ENCODE assay signal across 24 cellular contexts in the genomic region with DNA sequence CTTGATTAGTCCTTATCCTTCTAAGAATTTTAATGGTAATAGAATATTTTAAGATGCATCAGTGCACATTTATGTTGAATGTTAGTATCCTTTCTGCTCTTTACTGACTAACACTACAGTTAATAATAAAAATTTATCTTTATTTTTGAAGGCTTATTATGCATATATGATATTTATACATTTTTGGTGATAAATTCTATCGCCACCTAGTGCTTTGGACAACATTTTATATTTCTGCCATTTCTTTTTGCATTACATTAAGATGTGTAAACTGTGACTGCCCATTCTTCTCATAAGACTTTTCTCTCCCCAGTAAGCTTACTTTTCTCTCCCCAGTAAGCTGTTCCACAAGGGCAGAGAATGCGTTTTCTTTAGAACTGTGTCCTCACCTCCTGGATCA.
"Had no signal": no experiment of that assay in that cellular context is flagged by ENCODE, and none has a peak within 500 bp of the region (broad histone marks: within the 10 kb centered on the region; RNA-seq: fewer than 3 reads in every experiment).

No MANE protein-coding gene starts in this region.

- H3K27me3 Mint-ChIP-seq: activated naive CD8-positive, alpha-beta T cell treated with anti-CD3 and anti-CD28 coated beads for 36 hours; activated T-cell treated with anti-CD3 and anti-CD28 coated beads, Interleukin-2, amount 50 U/mL, for 24 hours; stimulated activated naive CD8-positive, alpha-beta T cell treated with anti-CD3 and anti-CD28 coated beads, Interleukin-15, Interleukin-2, amounts not matched to agents 100 ng/mL and 50 ng/mL, for 24 hours; T-cell had no signal

- FAIRE-seq: pancreas had no signal

- H3K4me1 Mint-ChIP-seq: activated naive CD8-positive, alpha-beta T cell treated with anti-CD3 and anti-CD28 coated beads for 36 hours; natural killer cell; T-cell had no signal

- H3K9me3 Mint-ChIP-seq: activated naive CD8-positive, alpha-beta T cell treated with anti-CD3 and anti-CD28 coated beads for 36 hours; activated T-cell treated with anti-CD3 and anti-CD28 coated beads, Interleukin-2, amount 50 U/mL, for 24 hours; activated T-helper 2 cell treated with anti-CD3 and anti-CD28 coated beads, Interferon-gamma antibody, Interleukin-2, Interleukin-4, amounts not matched to agents 10 μg/mL and 5 μg/mL and 100 μg/mL, durations not matched to agents 14 hours and 24 hours and 36 hours; stimulated activated naive CD8-positive, alpha-beta T cell treated with anti-CD3 and anti-CD28 coated beads, Interleukin-15, Interleukin-2, amounts not matched to agents 100 ng/mL and 50 ng/mL, for 24 hours; T-helper 2 cell treated with Interferon-gamma antibody and Interleukin-4, amounts not matched to agents 5 μg/mL and 100 μg/mL, for 36 hours had no signal

- H3K27ac Mint-ChIP-seq: activated naive CD8-positive, alpha-beta T cell treated with anti-CD3 and anti-CD28 coated beads for 36 hours; activated T-cell treated with anti-CD3 and anti-CD28 coated beads, Interleukin-2, amount 50 U/mL, for 24 hours; activated T-helper 2 cell treated with anti-CD3 and anti-CD28 coated beads, Interferon-gamma antibody, Interleukin-2, Interleukin-4, amounts not matched to agents 10 μg/mL and 5 μg/mL and 100 μg/mL, durations not matched to agents 14 hours and 24 hours and 36 hours; natural killer cell; stimulated activated naive CD8-positive, alpha-beta T cell treated with anti-CD3 and anti-CD28 coated beads, Interleukin-15, Interleukin-2, amounts not matched to agents 100 ng/mL and 50 ng/mL, for 24 hours; T-cell; T-helper 2 cell treated with Interferon-gamma antibody and Interleukin-4, amounts not matched to agents 5 μg/mL and 100 μg/mL, for 36 hours had no signal

- H3K27ac ChIP-seq: breast epithelium, gastrocnemius medialis, left ventricle myocardium inferior, pancreas, psoas muscle, thyroid gland, upper lobe of right lung, VCaP had no signal

- H3K4me3 ChIP-seq: breast epithelium, gastrocnemius medialis, left ventricle myocardium inferior, pancreas, psoas muscle, thyroid gland, upper lobe of right lung had no signal

- H3K9me3 ChIP-seq: breast epithelium, gastrocnemius medialis, left ventricle myocardium inferior, pancreas, psoas muscle, thyroid gland, upper lobe of right lung had no signal

- H3K27me3 ChIP-seq: breast epithelium, gastrocnemius medialis, pancreas, thyroid gland, upper lobe of right lung had no signal

- H3K4me3 Mint-ChIP-seq: activated naive CD8-positive, alpha-beta T cell treated with anti-CD3 and anti-CD28 coated beads for 36 hours; activated T-cell treated with anti-CD3 and anti-CD28 coated beads, Interleukin-2, amount 50 U/mL, for 24 hours; natural killer cell; stimulated activated naive CD8-positive, alpha-beta T cell treated with anti-CD3 and anti-CD28 coated beads, Interleukin-15, Interleukin-2, amounts not matched to agents 100 ng/mL and 50 ng/mL, for 24 hours; T-cell; T-helper 2 cell treated with Interferon-gamma antibody and Interleukin-4, amounts not matched to agents 5 μg/mL and 100 μg/mL, for 36 hours had no signal

- H3K36me3 ChIP-seq: breast epithelium, gastrocnemius medialis, left ventricle myocardium inferior, pancreas, thyroid gland, upper lobe of right lung had no signal

- H3K4me1 ChIP-seq: breast epithelium, gastrocnemius medialis, left ventricle myocardium inferior, pancreas, psoas muscle, thyroid gland, upper lobe of right lung had no signal

- DNase-seq: activated CD4-positive, CD25-positive, alpha-beta regulatory T cell treated with anti-CD3 and anti-CD28 coated beads, Interleukin-2, amount 50 U/mL, for 72 hours; activated CD8-positive, alpha-beta memory T cell treated with anti-CD3 and anti-CD28 coated beads, Interleukin-2, amount 50 U/mL, for 4 hours; activated naive CD4-positive, alpha-beta T cell treated with Interleukin-2 at 50 U/mL for 16 hours; activated naive CD8-positive, alpha-beta T cell treated with anti-CD3 and anti-CD28 coated beads for 36 hours; activated T-cell treated with anti-CD3 and anti-CD28 coated beads, Interleukin-2, amount 50 U/mL, for 24 hours; effector CD4-positive, alpha-beta T cell; gastrocnemius medialis; hypothalamus; left ventricle myocardium inferior; midbrain; natural killer cell; pancreas; psoas muscle; right cardiac atrium; stimulated activated CD4-positive, alpha-beta T cell treated with anti-CD3 and anti-CD28 coated beads, Interleukin-1b, Interleukin-23, amount 100 ng/mL, for 48 hours; substantia nigra; T-cell; thyroid gland; upper lobe of right lung had no signal

- ATAC-seq: gastrocnemius medialis, natural killer cell, pancreas, psoas muscle, right cardiac atrium, T-cell, upper lobe of right lung had no signal

- H3K36me3 Mint-ChIP-seq: activated naive CD8-positive, alpha-beta T cell treated with anti-CD3 and anti-CD28 coated beads for 36 hours; natural killer cell; T-cell had no signal
